Comparison of ENCODE assay signal across 12 cellular contexts in the genomic region with DNA sequence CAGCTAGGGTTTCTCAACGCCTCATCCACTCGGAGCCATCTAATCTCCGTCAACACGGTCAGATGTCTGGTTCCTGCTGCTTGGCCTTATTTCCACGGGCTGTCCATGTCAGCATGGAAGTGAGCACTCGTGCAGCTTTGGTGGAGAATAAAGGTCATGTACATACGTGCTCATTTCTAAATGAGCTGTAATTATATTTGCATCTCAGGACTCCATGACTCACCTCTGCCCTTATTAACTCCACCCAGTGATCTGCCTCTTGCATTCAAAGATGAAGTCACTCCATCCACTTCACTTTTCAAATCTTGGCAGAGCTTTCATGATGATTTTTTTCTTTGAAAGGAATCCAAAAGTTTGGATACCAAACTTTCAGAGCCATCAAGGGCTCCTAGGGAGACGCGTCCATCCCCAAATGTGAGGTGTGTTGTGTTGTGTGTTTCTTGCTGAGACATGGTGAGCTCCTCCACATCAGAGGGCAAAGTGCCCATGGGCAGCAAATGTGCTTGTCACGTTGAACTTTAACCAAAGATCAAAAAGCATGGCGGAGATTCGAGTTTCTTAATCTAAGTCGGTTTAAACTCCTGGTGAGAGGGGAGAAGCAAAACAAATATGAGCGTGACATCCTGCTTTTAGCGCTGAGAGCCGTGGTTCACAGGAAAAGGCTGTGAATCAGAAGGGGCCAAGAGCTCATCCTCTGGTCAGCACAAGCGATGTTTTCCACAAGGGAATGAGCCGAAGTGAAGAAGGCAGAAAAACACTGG.
A peak's percentile ranks its signal among the peaks of the same experiment; 100 is the strongest.
DNase-seq lines count a peak whose midpoint lies in the region; ATAC-seq and TF ChIP-seq lines count a peak whose summit lies in the region.
"Had no signal": no experiment of that assay in that cellular context is flagged by ENCODE, and none has a peak within 500 bp of the region (broad histone marks: within the 10 kb centered on the region; RNA-seq: fewer than 3 reads in every experiment).

No MANE protein-coding gene starts in this region.

- peak; percentile 41 for DNase-seq in AG08395 (ENCODE audit: low spot score)
- DNase-seq in HCEC 1CT, result peak; percentile 90
- DNase-seq in brain pericyte (ENCODE audit: low read depth, low spot score), result peak; percentile 78
- DNase-seq in lower lobe of right lung, result no peak
- DNase-seq in head of caudate nucleus, result no peak
- no peak for DNase-seq in mesendoderm
- DNase-seq in activated naive CD4-positive, alpha-beta T cell treated with anti-CD3 and anti-CD28 coated beads, Interleukin-2, amount 10 ng/mL, durations not matched to agents 7 days and 5 days, result no peak
- DNase-seq: Kasumi-1, T-helper 9 cell had no signal

- H3K9ac ChIP-seq in mesendoderm (ENCODE audit: low read length), result no peak overlapping the region

- H3K4me2 ChIP-seq in mesendoderm (ENCODE audit: low read length), result no peak overlapping the region

- H2AK5ac ChIP-seq in mesendoderm (ENCODE audit: low read length), result no peak overlapping the region

- H3K4me3 ChIP-seq in lower lobe of right lung (no peak overlapping the region), mesendoderm (ENCODE audit: low read length) (no peak overlapping the region)

- no peaks in the 10 kb centered on the region for H3K79me1 ChIP-seq in mesendoderm (ENCODE audit: low read length)

- peak; percentile 51 to 57 for ATAC-seq in lower lobe of right lung
- ATAC-seq in GM18873 (IDR thresholded peaks at IDR 0.05; ENCODE audit: low FRiP score, unreplicated experiment), result no peak

- H3K36me3 ChIP-seq in lower lobe of right lung (no peaks in the 10 kb centered on the region), mesendoderm (ENCODE audit: control insufficient read depth, insufficient read depth, low read length) (no peaks in the 10 kb centered on the region)

- no peak overlapping the region for H4K8ac ChIP-seq in mesendoderm (ENCODE audit: low read depth, low read length)

- peaks cover 22% of the 10 kb centered on the region for H3K4me1 Mint-ChIP-seq in activated naive CD4-positive, alpha-beta T cell treated with anti-CD3 and anti-CD28 coated beads, Interleukin-2, amount 10 ng/mL, durations not matched to agents 7 days and 5 days

- no peaks in the 10 kb centered on the region for H3K79me2 ChIP-seq in mesendoderm (ENCODE audit: control insufficient read depth, insufficient read depth, low read length)

- H2BK5ac ChIP-seq in mesendoderm (ENCODE audit: low read length), result no peak overlapping the region

- H3K23ac ChIP-seq in mesendoderm (ENCODE audit: low read length), result no peak overlapping the region

- no peak overlapping the region for H3K56ac ChIP-seq in mesendoderm (ENCODE audit: low read length)

- no peak for TF ChIP-seq CTCF in lower lobe of right lung (IDR thresholded peaks at IDR 0.05)

- intact Hi-C loops in lower lobe of right lung (cut with DNase I), result no loop called here
- intact Hi-C loops in head of caudate nucleus (cut with DNase I), result no loop called here

- H2BK15ac ChIP-seq in mesendoderm (replicated peaks; ENCODE audit: low read depth), result no peak overlapping the region

- peaks cover 52% of the 10 kb centered on the region for H3K4me1 ChIP-seq in lower lobe of right lung
- no peaks in the 10 kb centered on the region for H3K4me1 ChIP-seq in mesendoderm (ENCODE audit: control insufficient read depth, low read depth, low read length)

- H3K27ac ChIP-seq in lower lobe of right lung (peak overlapping the region; percentile 69), mesendoderm (ENCODE audit: low read depth, low read length) (no peak overlapping the region)

- WGBS in mesendoderm (ENCODE audit: extremely low coverage, insufficient coverage, low lambda C conversion rate), result no CpG with 5 or more reads among the region's 18 CpGs

- H3K4ac ChIP-seq in mesendoderm (ENCODE audit: low read depth, low read length), result no peak overlapping the region

- CTCF ChIA-PET in activated naive CD4-positive, alpha-beta T cell treated with anti-CD3 and anti-CD28 coated beads, Interleukin-2, amount 10 ng/mL, durations not matched to agents 7 days and 5 days (lab: Charles Lee), result interaction anchor here (0.9 to 1.0 kb wide), 2 partner anchors 63 to 78 kb away, joined by 3 read pairs; no protein-coding TSS in a partner anchor

- no peak overlapping the region for H4K5ac ChIP-seq in mesendoderm (ENCODE audit: low read length)

- H3K27ac Mint-ChIP-seq in activated naive CD4-positive, alpha-beta T cell treated with anti-CD3 and anti-CD28 coated beads, Interleukin-2, amount 10 ng/mL, durations not matched to agents 7 days and 5 days, result no peak overlapping the region
- H3K27ac Mint-ChIP-seq: memory B cell had no signal

- H3K27me3 ChIP-seq in lower lobe of right lung (ENCODE audit: low read depth) (no peaks in the 10 kb centered on the region), mesendoderm (ENCODE audit: insufficient read depth, low read length, poor library complexity) (no peaks in the 10 kb centered on the region)

- no peaks in the 10 kb centered on the region for H3K9me3 Mint-ChIP-seq in activated naive CD4-positive, alpha-beta T cell treated with anti-CD3 and anti-CD28 coated beads, Interleukin-2, amount 10 ng/mL, durations not matched to agents 7 days and 5 days
- H3K9me3 Mint-ChIP-seq: memory B cell had no signal

- no peak overlapping the region for H2BK120ac ChIP-seq in mesendoderm (ENCODE audit: low read depth, low read length)

- peaks cover 18% of the 10 kb centered on the region for H3K27me3 Mint-ChIP-seq in activated naive CD4-positive, alpha-beta T cell treated with anti-CD3 and anti-CD28 coated beads, Interleukin-2, amount 10 ng/mL, durations not matched to agents 7 days and 5 days

- H3K9me3 ChIP-seq in lower lobe of right lung, result no peaks in the 10 kb centered on the region

- no peak overlapping the region for H3K4me3 Mint-ChIP-seq in activated naive CD4-positive, alpha-beta T cell treated with anti-CD3 and anti-CD28 coated beads, Interleukin-2, amount 10 ng/mL, durations not matched to agents 7 days and 5 days
- H3K4me3 Mint-ChIP-seq: memory B cell had no signal

- H3K36me3 Mint-ChIP-seq in activated naive CD4-positive, alpha-beta T cell treated with anti-CD3 and anti-CD28 coated beads, Interleukin-2, amount 10 ng/mL, durations not matched to agents 7 days and 5 days, result no peaks in the 10 kb centered on the region
- H3K36me3 Mint-ChIP-seq: brain, memory B cell had no signal

- H3K18ac ChIP-seq in mesendoderm (ENCODE audit: low read length), result no peak overlapping the region

Comparison
In these comparisons a context has a peak if more than half of its experiments do, and no peak if none do; other contexts are left out.
1. DNase-seq: peak in AG08395 (single experiment), HCEC 1CT (single experiment) and brain pericyte (single experiment); none in lower lobe of right lung (single experiment), head of caudate nucleus (0 of 42), mesendoderm (single experiment) and activated naive CD4-positive, alpha-beta T cell treated with anti-CD3 and anti-CD28 coated beads, Interleukin-2, amount 10 ng/mL, durations not matched to agents 7 days and 5 days (single experiment).